28 cellular contexts compared by ENCODE assay signal in the genomic region with DNA sequence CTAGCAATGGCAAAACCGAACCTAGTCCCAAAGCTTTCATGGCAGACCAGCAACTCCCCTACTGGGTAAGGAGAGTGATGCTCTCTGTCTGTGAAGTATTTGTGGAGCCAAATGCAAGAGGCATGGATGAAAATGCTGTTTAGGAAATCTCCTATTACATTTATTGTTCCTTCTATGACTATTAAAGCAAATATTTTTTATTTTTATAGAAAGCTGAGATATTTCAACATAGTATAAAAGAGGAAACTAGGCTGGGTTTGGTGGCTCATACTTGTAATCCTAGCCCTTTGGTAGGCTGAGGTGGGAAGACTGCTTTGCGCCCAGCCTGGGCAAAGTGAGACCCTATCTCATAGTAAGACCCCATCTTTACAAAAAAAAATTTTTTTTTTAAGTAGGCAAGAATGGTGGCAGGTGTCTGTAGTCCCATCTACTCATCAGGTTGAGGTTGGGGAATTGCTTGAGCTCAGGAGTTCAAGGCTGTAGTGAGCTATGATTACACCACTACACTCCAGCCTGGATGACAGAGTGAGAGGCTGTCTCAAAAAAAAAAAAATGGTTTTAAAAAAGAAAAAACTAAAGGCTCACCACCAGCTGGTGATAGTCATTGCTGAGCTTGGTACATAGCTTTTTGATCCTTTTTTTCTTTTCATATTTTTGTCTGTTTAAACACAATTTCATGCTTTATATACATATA. TPM values are rescaled to one million over a fixed set of nuclear protein-coding genes. Genes with fewer than 3 reads are reported as not detected.
A peak's percentile ranks its signal among the peaks of the same experiment; 100 is the strongest.
DNase-seq lines count a peak whose midpoint lies in the region; ATAC-seq and TF ChIP-seq lines count a peak whose summit lies in the region.
"Had no signal": no experiment of that assay in that cellular context is flagged by ENCODE, and none has a peak within 500 bp of the region (broad histone marks: within the 10 kb centered on the region; RNA-seq: fewer than 3 reads in every experiment).

No MANE protein-coding gene starts in this region.

- no peak overlapping the region for H3K27ac Mint-ChIP-seq in stimulated activated naive B cell treated with anti-CD40 and anti-IgM and Interleukin-4, amounts not matched to agents 10 μg/mL and 1 μg/mL and 100 μg/mL, for 72 hours
- H3K27ac Mint-ChIP-seq: mesothelial cell of epicardium; nephron progenitor cell; T-helper 1 cell treated with Interleukin-12 subunit alpha and Interleukin-12 subunit beta and Interleukin-4 antibody, amounts not matched to agents 30 μg/mL and 1 μg/mL, for 36 hours had no signal

- ATAC-seq in RWPE2 (ENCODE audit: low read depth) (peak; percentile 86), upper lobe of right lung (peak; percentile 68)
- ATAC-seq in stimulated activated naive B cell treated with anti-CD40 and anti-IgM and Interleukin-4, amounts not matched to agents 10 μg/mL and 1 μg/mL and 100 μg/mL, for 72 hours (replicated peaks): no peak
- ATAC-seq: left cardiac atrium; stimulated activated naive CD8-positive, alpha-beta T cell treated with anti-CD3 and anti-CD28 coated beads, Interleukin-15, Interleukin-2, amounts not matched to agents 100 U/mL and 50 U/mL, for 24 hours had no signal

- H3K27me3 ChIP-seq in RWPE2 (ENCODE audit: insufficient read depth, poor library complexity, severe bottlenecking): no peaks in the 10 kb centered on the region
- H3K27me3 ChIP-seq in upper lobe of right lung: no peaks in the 10 kb centered on the region
- H3K27me3 ChIP-seq: BE2C, cardiac muscle cell, dorsolateral prefrontal cortex, sigmoid colon, SJCRH30, tibial nerve had no signal

- no peak overlapping the region for H3K4me3 Mint-ChIP-seq in stimulated activated naive B cell treated with anti-CD40 and anti-IgM and Interleukin-4, amounts not matched to agents 10 μg/mL and 1 μg/mL and 100 μg/mL, for 72 hours
- H3K4me3 Mint-ChIP-seq: mesothelial cell of epicardium; nephron progenitor cell; T-helper 1 cell treated with Interleukin-12 subunit alpha and Interleukin-12 subunit beta and Interleukin-4 antibody, amounts not matched to agents 30 μg/mL and 1 μg/mL, for 36 hours had no signal

- H3K9me3 Mint-ChIP-seq in stimulated activated naive B cell treated with anti-CD40 and anti-IgM and Interleukin-4, amounts not matched to agents 10 μg/mL and 1 μg/mL and 100 μg/mL, for 72 hours: no peaks in the 10 kb centered on the region

- peak overlapping the region; percentile 23 for H3K27ac ChIP-seq in RWPE2 (ENCODE audit: poor library complexity, severe bottlenecking)
- no peak overlapping the region for H3K27ac ChIP-seq in upper lobe of right lung
- H3K27ac ChIP-seq: cardiac muscle cell, dorsolateral prefrontal cortex, PC-9, sigmoid colon, SJCRH30, tibial nerve, WERI-Rb-1 had no signal

- H3K4me1 ChIP-seq in RWPE2 (ENCODE audit: insufficient read depth, poor library complexity, severe bottlenecking) (peaks cover 9% of the 10 kb centered on the region), upper lobe of right lung (no peaks in the 10 kb centered on the region)
- H3K4me1 ChIP-seq: BE2C, sigmoid colon, SJCRH30, tibial nerve had no signal

- H3K4me1 Mint-ChIP-seq in stimulated activated naive B cell treated with anti-CD40 and anti-IgM and Interleukin-4, amounts not matched to agents 10 μg/mL and 1 μg/mL and 100 μg/mL, for 72 hours: peaks cover 0 to 11% of the 10 kb centered on the region in 2 donors
- H3K4me1 Mint-ChIP-seq: mesothelial cell of epicardium, nephron progenitor cell had no signal

- intact Hi-C loops in upper lobe of right lung (cut with DNase I): no loop called here

- peaks cover 42 to 51% of the 10 kb centered on the region in 2 donors for H3K36me3 Mint-ChIP-seq in stimulated activated naive B cell treated with anti-CD40 and anti-IgM and Interleukin-4, amounts not matched to agents 10 μg/mL and 1 μg/mL and 100 μg/mL, for 72 hours

- H3K36me3 ChIP-seq in RWPE2 (ENCODE audit: low read depth) (peaks cover 50% of the 10 kb centered on the region), upper lobe of right lung (peaks cover 70% of the 10 kb centered on the region)
- H3K36me3 ChIP-seq: BE2C had no signal

- H3K4me3 ChIP-seq in RWPE2 (ENCODE audit: severe bottlenecking): no peak overlapping the region
- no peak overlapping the region for H3K4me3 ChIP-seq in foreskin fibroblast (ENCODE audit: low read depth in 1 of 2, low read length in 2 of 2)
- H3K4me3 ChIP-seq in upper lobe of right lung: no peak overlapping the region
- H3K4me3 ChIP-seq: cardiac muscle cell, dorsolateral prefrontal cortex, PC-9, sigmoid colon, SJCRH30, tibial nerve had no signal

- no peaks in the 10 kb centered on the region for H3K27me3 Mint-ChIP-seq in stimulated activated naive B cell treated with anti-CD40 and anti-IgM and Interleukin-4, amounts not matched to agents 10 μg/mL and 1 μg/mL and 100 μg/mL, for 72 hours

- no peaks in the 10 kb centered on the region for H3K9me3 ChIP-seq in RWPE2 (ENCODE audit: severe bottlenecking)
- peaks cover 5% of the 10 kb centered on the region for H3K9me3 ChIP-seq in upper lobe of right lung
- H3K9me3 ChIP-seq: BE2C, sigmoid colon had no signal

- TF ChIP-seq CTCF in RWPE2 (IDR thresholded peaks at IDR 0.05; ENCODE audit: poor library complexity, severe bottlenecking) (no peak), foreskin fibroblast (IDR thresholded peaks at IDR 0.05; ENCODE audit: low read depth, low read length) (no peak), upper lobe of right lung (IDR thresholded peaks at IDR 0.05) (no peak)

- DNase-seq in HCEC 1CT (peak; percentile 32), RWPE2 (ENCODE audit: low spot score) (no peak), foreskin fibroblast (peak; percentile 42 to 67), upper lobe of right lung (no peak), HuH-7.5 (ENCODE audit: low spot score) (no peak)
- no peak for DNase-seq in stimulated activated naive B cell treated with anti-CD40 and anti-IgM and Interleukin-4, amounts not matched to agents 10 μg/mL and 1 μg/mL and 100 μg/mL, for 72 hours
- DNase-seq in activated CD4-positive, alpha-beta T cell treated with anti-CD3 and anti-CD28 coated beads, Interleukin-2, amount 50 U/mL, for 4 hours: no peak
- DNase-seq: activated gamma-delta T cell treated with Interleukin-2 at 50 U/mL for 16 hours; activated T-cell treated with anti-CD3 and anti-CD28 coated beads for 4 hours; amniotic stem cell; BE2C; dorsolateral prefrontal cortex; erythroblast; left cardiac atrium; NCI-H2171 treated with DMSO at 0.1 percent for 48 hours; NCI-H774; nephron progenitor cell; PC-9; posterior cingulate gyrus; sigmoid colon; SJCRH30; stimulated activated CD4-positive, alpha-beta T cell treated with anti-CD3 and anti-CD28 coated beads, Interleukin-2, amount 100 ng/mL, for 24 hours; stimulated activated naive CD8-positive, alpha-beta T cell treated with anti-CD3 and anti-CD28 coated beads, Interleukin-15, Interleukin-2, amounts not matched to agents 100 U/mL and 50 U/mL, for 24 hours; WERI-Rb-1 had no signal

RNA-seq across cellular contexts. Expression of a gene that starts 11.2 kb away (rescaled TPM):
- 19.6 TPM for total RNA-seq in upper lobe of right lung

RNA-seq across cellular contexts. Expression of a gene that starts 11.6 kb away (rescaled TPM):
- total RNA-seq in upper lobe of right lung: 13.6 TPM

RNA-seq across cellular contexts. Expression of a gene that starts 44.0 kb away (rescaled TPM):
- 2.3 TPM for total RNA-seq in upper lobe of right lung
- total RNA-seq: SJCRH30 had no signal

Comparison
In these comparisons a context has a peak if more than half of its experiments do, and no peak if none do; other contexts are left out.
1. DNase-seq: peak in HCEC 1CT (single experiment) and foreskin fibroblast (2 of 2); none in RWPE2 (single experiment), upper lobe of right lung (single experiment), HuH-7.5 (single experiment), stimulated activated naive B cell treated with anti-CD40 and anti-IgM and Interleukin-4, amounts not matched to agents 10 μg/mL and 1 μg/mL and 100 μg/mL, for 72 hours (single experiment) and activated CD4-positive, alpha-beta T cell treated with anti-CD3 and anti-CD28 coated beads, Interleukin-2, amount 50 U/mL, for 4 hours (0 of 2).
2. ATAC-seq: peak in RWPE2 (single experiment) and upper lobe of right lung (single experiment); none in stimulated activated naive B cell treated with anti-CD40 and anti-IgM and Interleukin-4, amounts not matched to agents 10 μg/mL and 1 μg/mL and 100 μg/mL, for 72 hours (0 of 2).